Comparison of ENCODE assay signal across 10 cellular contexts in genomic region chr1:109711593-109712320, GRCh38. TPM values are rescaled to one million over a fixed set of nuclear protein-coding genes. Genes with fewer than 3 reads are reported as not detected.
DNase-seq lines count a peak whose midpoint lies in the region; ATAC-seq and TF ChIP-seq lines count a peak whose summit lies in the region.
"Not testable (repeated sequence)": the region's sequence is repeated elsewhere in the genome, so short reads cannot be mapped to it uniquely, and the experiment has no call there.
"Had no signal": no experiment of that assay in that cellular context is flagged by ENCODE, and none has a peak within 500 bp of the region (broad histone marks: within the 10 kb centered on the region; RNA-seq: fewer than 3 reads in every experiment).

Gene GSTM5, plus strand, starts transcription at chr1:109712251. Its CDS starts 62 bp downstream, at chr1:109712313.

- not testable (repeated sequence) for H3K9me3 ChIP-seq in adipocyte (ENCODE audit: control insufficient read depth, low read length); esophagus (ENCODE audit: control insufficient read depth in 2 of 2, insufficient read depth in 1 of 2, low read depth in 1 of 2, low read length in 1 of 2); right cardiac atrium (ENCODE audit: control insufficient read depth, low read length); mucosa of descending colon; sigmoid colon

- H3K4me1 ChIP-seq in adipocyte (ENCODE audit: control insufficient read depth, insufficient read depth, low read length); esophagus (ENCODE audit: control insufficient read depth in 2 of 2, insufficient read depth in 2 of 2, low read length in 1 of 2); right cardiac atrium (ENCODE audit: control insufficient read depth, insufficient read depth, low read length); mucosa of descending colon (ENCODE audit: low read depth); sigmoid colon: not testable (repeated sequence)

- DNase-seq in BJ (ENCODE audit: low read depth); adipocyte (ENCODE audit: low read depth); sigmoid colon; ureter (ENCODE audit: low spot score): not testable (repeated sequence)
- DNase-seq in right cardiac atrium (peak; percentile 41 to 82 (median 81)), mucosa of descending colon (peak in 1 of 3 donors; percentile 30)

- 37 to 40% methylated on average over 33 of the region's 33 CpGs for WGBS in esophagus, 2 donors
- 12% methylated on average over 33 of the region's 33 CpGs for WGBS in right cardiac atrium
- WGBS in sigmoid colon, 2 donors, result 29 to 74% methylated on average over 33 of the region's 33 CpGs

- CTCF ChIA-PET in BJ (lab: Yijun Ruan, JAX), result not testable (repeated sequence)

- POLR2A ChIA-PET in BJ (lab: Charles Lee), result not testable (repeated sequence)

- H3K27me3 Mint-ChIP-seq in T-helper 1 cell treated with Interleukin-12 subunit alpha and Interleukin-12 subunit beta and Interleukin-4 antibody, amounts not matched to agents 30 μg/mL and 1 μg/mL, for 36 hours (ENCODE audit: low read depth), result not testable (repeated sequence)

- not testable (repeated sequence) for H3K36me3 Mint-ChIP-seq in T-helper 1 cell treated with Interleukin-12 subunit alpha and Interleukin-12 subunit beta and Interleukin-4 antibody, amounts not matched to agents 30 μg/mL and 1 μg/mL, for 36 hours (ENCODE audit: low read depth)

- peak within 1 kb of the TSS; percentile 76 for H3K4me3 Mint-ChIP-seq in T-helper 1 cell treated with Interleukin-12 subunit alpha and Interleukin-12 subunit beta and Interleukin-4 antibody, amounts not matched to agents 30 μg/mL and 1 μg/mL, for 36 hours

- not testable (repeated sequence) for H3K27me3 ChIP-seq in BJ (ENCODE audit: control insufficient read depth, insufficient read depth, low read length); adipocyte (replicated peaks; ENCODE audit: control insufficient read depth, insufficient read depth, low read length); esophagus (ENCODE audit: control insufficient read depth in 1 of 2, insufficient read depth in 2 of 2, low read length in 2 of 2); right cardiac atrium (ENCODE audit: control insufficient read depth, insufficient read depth); sigmoid colon

- TF ChIP-seq EP300 in sigmoid colon (IDR thresholded peaks at IDR 0.05), result not testable (repeated sequence)

- H3K9me3 Mint-ChIP-seq in T-helper 1 cell treated with Interleukin-12 subunit alpha and Interleukin-12 subunit beta and Interleukin-4 antibody, amounts not matched to agents 30 μg/mL and 1 μg/mL, for 36 hours, result peaks cover 17% of the 10 kb centered on the region

- TF ChIP-seq CTCF in BJ (IDR thresholded peaks at IDR 0.05; ENCODE audit: insufficient read depth, low read depth, low read length); mucosa of descending colon (IDR thresholded peaks at IDR 0.05); sigmoid colon (IDR thresholded peaks at IDR 0.05): not testable (repeated sequence)

- peak within 1 kb of the TSS; percentile 60 for H3K9ac ChIP-seq in adipocyte (ENCODE audit: low read length)

- H3K4me3 ChIP-seq in BJ (ENCODE audit: low read depth, low read length) (peak within 1 kb of the TSS; percentile 9), adipocyte (ENCODE audit: low read length) (peak within 1 kb of the TSS; percentile 64), esophagus (ENCODE audit: low read depth in 1 of 2, low read length in 2 of 2) (peak within 1 kb of the TSS; percentile 2 to 8), right cardiac atrium (ENCODE audit: low read length) (peak within 1 kb of the TSS; percentile 26), sigmoid colon (peak within 1 kb of the TSS; percentile 5 to 39 (median 32))
- not testable (repeated sequence) for H3K4me3 ChIP-seq in mucosa of descending colon

- H3K36me3 ChIP-seq in BJ (ENCODE audit: control insufficient read depth, insufficient read depth, low read length); adipocyte (ENCODE audit: control insufficient read depth, insufficient read depth, low read length, severe bottlenecking); esophagus (ENCODE audit: control insufficient read depth in 2 of 2, insufficient read depth in 2 of 2, low read length in 1 of 2); mucosa of descending colon (ENCODE audit: low read depth); sigmoid colon: not testable (repeated sequence)

- peak within 1 kb of the TSS; percentile 74 for H3K27ac Mint-ChIP-seq in T-helper 1 cell treated with Interleukin-12 subunit alpha and Interleukin-12 subunit beta and Interleukin-4 antibody, amounts not matched to agents 30 μg/mL and 1 μg/mL, for 36 hours

- intact Hi-C loops in right cardiac atrium (cut with DNase I); mucosa of descending colon (cut with DNase I, micrococcal nuclease); sigmoid colon (cut with DNase I): not testable (repeated sequence)

- H3K4me1 Mint-ChIP-seq in T-helper 1 cell treated with Interleukin-12 subunit alpha and Interleukin-12 subunit beta and Interleukin-4 antibody, amounts not matched to agents 30 μg/mL and 1 μg/mL, for 36 hours (ENCODE audit: low read depth), result not testable (repeated sequence)

- peak within 1 kb of the TSS in 1 of 2 donors; percentile 7 for H3K27ac ChIP-seq in esophagus (ENCODE audit: low read depth in 2 of 2, low read length in 1 of 2)
- peak within 1 kb of the TSS; percentile 44 for H3K27ac ChIP-seq in right cardiac atrium (ENCODE audit: low read length)
- H3K27ac ChIP-seq in sigmoid colon, result peak within 1 kb of the TSS in 2 of 4 donors; percentile 31 to 38

- not testable (repeated sequence) for TF ChIP-seq POLR2A in sigmoid colon (IDR thresholded peaks at IDR 0.05)

- ATAC-seq in right cardiac atrium (peak; percentile 82 to 85), mucosa of descending colon (peak; percentile 33)

RNA-seq across cellular contexts. Expression of gene GSTM5, which starts in this region (rescaled TPM):
- polyA plus RNA-seq in BJ (2011; rRNA removed), result 1.5 and 2.2 TPM in 2 replicates
- polyA minus RNA-seq in BJ (2011; rRNA and poly(A)+ RNA removed), result 0.90 and 1.3 TPM in 2 replicates
- 1 to 10 TPM; 1.6 to 2.2 TPM for polyA plus RNA-seq in esophagus
- total RNA-seq in right cardiac atrium, result 10 to 100 TPM in 2 of 4 donors, 1 to 10 TPM in 2; 5.3 to 13.7 (median 10.0) TPM
- polyA plus RNA-seq in right cardiac atrium, result 7.8 TPM
- 1 to 10 TPM; 2.5 to 6.1 (median 4.8) TPM for total RNA-seq in mucosa of descending colon
- total RNA-seq in sigmoid colon, result 1 to 10 TPM; 2.7 to 8.0 (median 3.5) TPM
- polyA plus RNA-seq in sigmoid colon, result 10 to 100 TPM in 1 of 3 donors, 1 to 10 TPM in 2; 2.5 to 11.4 (median 2.7) TPM
- 11.6 TPM for total RNA-seq in ureter
- total RNA-seq: kidney epithelial cell had no signal
- polyA plus RNA-seq: neural cell had no signal
